In genomic region chr10:30736685-30737232, GRCh38 we compare ENCODE assay signal across 8 cellular contexts.
DNase-seq lines count a peak whose midpoint lies in the region; ATAC-seq and TF ChIP-seq lines count a peak whose summit lies in the region.

No MANE protein-coding gene starts in this region.

- TF ChIP-seq POLR2A in vagina (IDR thresholded peaks at IDR 0.05), result no peak

- H3K4me1 ChIP-seq in left ventricle myocardium inferior, result peaks cover 7% of the 10 kb centered on the region
- peaks cover 11% of the 10 kb centered on the region for H3K4me1 ChIP-seq in vagina

- intact Hi-C loops in Right ventricle myocardium inferior (cut with DNase I), result no loop called here
- intact Hi-C loops in left ventricle myocardium inferior (cut with micrococcal nuclease), result no loop called here
- intact Hi-C loops in vagina (cut with DNase I), result no loop called here

- ATAC-seq in Right ventricle myocardium inferior (peak; percentile 46), HG02973 (IDR thresholded peaks at IDR 0.05; ENCODE audit: unreplicated experiment) (peak; percentile 66)

- peaks cover 14% of the 10 kb centered on the region for H3K27me3 ChIP-seq in left ventricle myocardium inferior (ENCODE audit: low read depth)
- H3K27me3 ChIP-seq in vagina, result no peaks in the 10 kb centered on the region

- DNase-seq in Right ventricle myocardium inferior (ENCODE audit: missing footprints), result no peak
- DNase-seq in left ventricle myocardium inferior, result no peak
- DNase-seq in RWPE1 (ENCODE audit: low spot score), result peak; percentile 36
- peak; percentile 99 for DNase-seq in foreskin fibroblast
- no peak for DNase-seq in vagina (ENCODE audit: extremely low spot score in 2 of 2)
- DNase-seq in NCI-H2171 treated with DMSO at 0.1 percent for 48 hours (lab: John Stamatoyannopoulos, UW), result no peak
- DNase-seq in stimulated activated naive CD4-positive, alpha-beta T cell treated with Interleukin-2 at 50 U/mL for 16 hours (lab: John Stamatoyannopoulos, UW), result no peak

- POLR2A ChIA-PET in RWPE1 (lab: Yijun Ruan, JAX; ENCODE audit: low non-redundant PET), result no interaction called here

- peaks cover 5% of the 10 kb centered on the region for H3K9me3 ChIP-seq in left ventricle myocardium inferior (replicated peaks)
- H3K9me3 ChIP-seq in vagina, result no peaks in the 10 kb centered on the region

- CTCF ChIA-PET in RWPE1 (lab: Yijun Ruan, JAX), result no interaction called here

- H3K36me3 ChIP-seq in left ventricle myocardium inferior (no peaks in the 10 kb centered on the region), vagina (no peaks in the 10 kb centered on the region)

- TF ChIP-seq CTCF in left ventricle myocardium inferior (IDR thresholded peaks at IDR 0.05; ENCODE audit: borderline replicate concordance) (no peak), RWPE1 (conservative IDR thresholded peaks at IDR 0.05; ENCODE audit: low read depth) (no peak), foreskin fibroblast (IDR thresholded peaks at IDR 0.05; ENCODE audit: low read depth, low read length) (no peak), vagina (IDR thresholded peaks at IDR 0.05) (no peak)

- no peak overlapping the region for H3K4me3 ChIP-seq in left ventricle myocardium inferior
- no peak overlapping the region for H3K4me3 ChIP-seq in foreskin fibroblast (ENCODE audit: low read depth in 1 of 2, low read length in 2 of 2)
- no peak overlapping the region for H3K4me3 ChIP-seq in vagina

- no peak overlapping the region for H3K27ac ChIP-seq in left ventricle myocardium inferior (replicated peaks)
- no peak overlapping the region for H3K27ac ChIP-seq in RWPE1
- H3K27ac ChIP-seq in vagina, result peak overlapping the region; percentile 57

Comparison
In these comparisons a context has a peak if more than half of its experiments do, and no peak if none do; other contexts are left out.
1. DNase-seq: peak in RWPE1 (single experiment) and foreskin fibroblast (2 of 2); none in Right ventricle myocardium inferior (single experiment), left ventricle myocardium inferior (single experiment), vagina (0 of 2), NCI-H2171 treated with DMSO at 0.1 percent for 48 hours (single experiment) and stimulated activated naive CD4-positive, alpha-beta T cell treated with Interleukin-2 at 50 U/mL for 16 hours (single experiment).